In genomic region chr15:71612066-71612715, GRCh38 we compare ENCODE assay signal across 1 cellular context.
TF ChIP-seq lines count a peak whose summit lies in the region.

No MANE protein-coding gene starts in this region.

TF ChIP-seq in IMR-90, 13 proteins besides CTCF, POLR2A, EP300 and RAD21 (continued from another document):
- TF ChIP-seq USF2 (IDR thresholded peaks at IDR 0.05; ENCODE audit: low read depth, low read length) (no peak), RCOR1 (IDR thresholded peaks at IDR 0.05; ENCODE audit: insufficient replicate concordance, low read length) (no peak), CHD1 (IDR thresholded peaks at IDR 0.05; ENCODE audit: low read depth, low read length) (no peak), RFX5 (IDR thresholded peaks at IDR 0.05; ENCODE audit: low read depth, low read length) (no peak)
